ENCODE assay signal across 19 cellular contexts in genomic region chr17:50926523-50926922, GRCh38.
A peak's percentile ranks its signal among the peaks of the same experiment; 100 is the strongest.
DNase-seq lines count a peak whose midpoint lies in the region; ATAC-seq and TF ChIP-seq lines count a peak whose summit lies in the region.
"Had no signal": no experiment of that assay in that cellular context is flagged by ENCODE, and none has a peak within 500 bp of the region (broad histone marks: within the 10 kb centered on the region; RNA-seq: fewer than 3 reads in every experiment).

No MANE protein-coding gene starts in this region.

- no peak overlapping the region for H3K4ac ChIP-seq in neuronal stem cell (ENCODE audit: low read length)

- H4K8ac ChIP-seq in neuronal stem cell (ENCODE audit: low read depth, low read length): no peak overlapping the region

- H3K36me3 Mint-ChIP-seq in activated CD4-positive, alpha-beta T cell treated with anti-CD3 and anti-CD28 coated beads for 36 hours (ENCODE audit: low read depth): no peaks in the 10 kb centered on the region
- no peaks in the 10 kb centered on the region for H3K36me3 Mint-ChIP-seq in activated T-helper 17 cell treated with anti-CD3 and anti-CD28 coated beads, Interleukin-2, amount 50 U/mL, for 72 hours (ENCODE audit: low read depth)

- no CpG with 5 or more reads among the region's 7 CpGs for WGBS in neuronal stem cell (ENCODE audit: extremely low coverage in 2 of 2, insufficient read length in 2 of 2, insufficient replicate concordance in 1 of 2), 2 donors

- TF ChIP-seq CTCF in GM20000 (IDR thresholded peaks at IDR 0.05; ENCODE audit: extremely low read depth, missing control alignments): no peak

- POLR2A ChIA-PET in activated CD4-positive, alpha-beta T cell treated with anti-CD3 and anti-CD28 coated beads for 36 hours (lab: Charles Lee): no interaction called here

- H2AK5ac ChIP-seq in neuronal stem cell (ENCODE audit: low read depth, low read length): peak overlapping the region; percentile 65

- peaks cover 9 to 10% of the 10 kb centered on the region in 2 donors for H3K4me1 ChIP-seq in neuronal stem cell (ENCODE audit: control insufficient read depth in 2 of 2, insufficient read depth in 1 of 2, low read depth in 1 of 2, low read length in 2 of 2)

- H3K4me3 Mint-ChIP-seq in activated CD4-positive, alpha-beta T cell treated with anti-CD3 and anti-CD28 coated beads for 36 hours: no peak overlapping the region
- peak overlapping the region; percentile 3 for H3K4me3 Mint-ChIP-seq in activated T-helper 17 cell treated with anti-CD3 and anti-CD28 coated beads, Interleukin-2, amount 50 U/mL, for 72 hours
- H3K4me3 Mint-ChIP-seq: HFFc6 had no signal

- no peak overlapping the region for H2BK5ac ChIP-seq in neuronal stem cell (ENCODE audit: low read length)

- CTCF ChIA-PET in activated CD4-positive, alpha-beta T cell treated with anti-CD3 and anti-CD28 coated beads for 36 hours (lab: Charles Lee): interaction anchor here (0.6 to 1.9 kb wide), 6 partner anchors 18 to 272 kb away, joined by 3 to 7 read pairs (median 4); no protein-coding TSS in a partner anchor

- peaks cover 20% of the 10 kb centered on the region for H3K4me1 Mint-ChIP-seq in activated CD4-positive, alpha-beta T cell treated with anti-CD3 and anti-CD28 coated beads for 36 hours
- H3K4me1 Mint-ChIP-seq in activated T-helper 17 cell treated with anti-CD3 and anti-CD28 coated beads, Interleukin-2, amount 50 U/mL, for 72 hours: peaks cover 16% of the 10 kb centered on the region

- peak; percentile 18 for ATAC-seq in activated CD4-positive, alpha-beta T cell treated with anti-CD3 and anti-CD28 coated beads for 36 hours
- peak; percentile 80 for ATAC-seq in activated T-helper 17 cell treated with anti-CD3 and anti-CD28 coated beads, Interleukin-2, amount 50 U/mL, for 72 hours (replicated peaks)
- no peak for ATAC-seq in SK-N-SH treated with all-trans-retinoic acid at 6 μM for 48 hours

- no peak overlapping the region for H2BK120ac ChIP-seq in neuronal stem cell (ENCODE audit: low read depth, low read length)

- H3K18ac ChIP-seq in neuronal stem cell (ENCODE audit: low read length): no peak overlapping the region

- DNase-seq in activated CD4-positive, alpha-beta T cell treated with anti-CD3 and anti-CD28 coated beads for 36 hours: no peak
- DNase-seq in activated CD4-positive, alpha-beta T cell treated with anti-CD3 and anti-CD28 coated beads, Interleukin-2, amount 50 U/mL, for 4 hours: no peak
- DNase-seq in GM20000 (ENCODE audit: low spot score): peak; percentile 5
- no peak for DNase-seq in neuronal stem cell (ENCODE audit: low spot score)
- DNase-seq in activated gamma-delta T cell treated with Interleukin-2 at 50 U/mL for 16 hours: no peak
- DNase-seq in NAMALWA (ENCODE audit: low spot score): no peak
- DNase-seq: BE2C, GF-D8, HFFc6, NCI-H1048, NCI-H146, NCI-H2081 treated with DMSO at 0.1 percent for 48 hours, NCI-H226, NCI-H526, SHP77 had no signal

- peaks cover 0 to 25% (median 0%) of the 10 kb centered on the region in 3 experiments for H3K27me3 ChIP-seq in neuronal stem cell (ENCODE audit: control insufficient read depth in 3 of 3, insufficient read depth in 3 of 3, low read depth in 1 of 3, low read length in 3 of 3)
- H3K27me3 ChIP-seq: BE2C had no signal

- H3K27me3 Mint-ChIP-seq in activated CD4-positive, alpha-beta T cell treated with anti-CD3 and anti-CD28 coated beads for 36 hours: no peaks in the 10 kb centered on the region
- H3K27me3 Mint-ChIP-seq in activated T-helper 17 cell treated with anti-CD3 and anti-CD28 coated beads, Interleukin-2, amount 50 U/mL, for 72 hours: no peaks in the 10 kb centered on the region

- H3K4me2 ChIP-seq in neuronal stem cell (ENCODE audit: insufficient read depth, low read length, poor library complexity, severe bottlenecking): no peak overlapping the region
- H3K4me2 ChIP-seq: KMS-11 had no signal

- H4K91ac ChIP-seq in neuronal stem cell (ENCODE audit: low read depth, low read length, poor library complexity): peak overlapping the region; percentile 16

- H3K9ac ChIP-seq in neuronal stem cell (ENCODE audit: low read depth, low read length, poor library complexity): no peak overlapping the region
- H3K9ac ChIP-seq: KMS-11 had no signal

- H3K9me3 Mint-ChIP-seq in activated CD4-positive, alpha-beta T cell treated with anti-CD3 and anti-CD28 coated beads for 36 hours (ENCODE audit: low read depth): no peaks in the 10 kb centered on the region
- H3K9me3 Mint-ChIP-seq in activated T-helper 17 cell treated with anti-CD3 and anti-CD28 coated beads, Interleukin-2, amount 50 U/mL, for 72 hours: no peaks in the 10 kb centered on the region
- H3K9me3 Mint-ChIP-seq: HFFc6 had no signal

- H2BK12ac ChIP-seq in neuronal stem cell (ENCODE audit: low read length): no peak overlapping the region

- peak overlapping the region; percentile 69 for H2BK15ac ChIP-seq in neuronal stem cell (ENCODE audit: low read length)

- H3K4me3 ChIP-seq in neuronal stem cell (ENCODE audit: low read length in 2 of 2): no peak overlapping the region

- no peak overlapping the region for H3K14ac ChIP-seq in neuronal stem cell (ENCODE audit: low read length)

- H3K27ac ChIP-seq in neuronal stem cell (replicated peaks; ENCODE audit: low read length): no peak overlapping the region
- H3K27ac ChIP-seq: 22Rv1, KMS-11 had no signal

- H2AFZ ChIP-seq in neuronal stem cell (ENCODE audit: low read length): no peak overlapping the region

- H3K36me3 ChIP-seq in neuronal stem cell (replicated peaks in 1 of 2; ENCODE audit: control insufficient read depth in 2 of 2, insufficient read depth in 2 of 2, low read length in 2 of 2): no peaks in the 10 kb centered on the region
- H3K36me3 ChIP-seq: BE2C had no signal

- H3K9me3 ChIP-seq in neuronal stem cell (replicated peaks in 1 of 2; ENCODE audit: control insufficient read depth in 2 of 2, insufficient read depth in 1 of 2, low read depth in 1 of 2, low read length in 2 of 2): no peaks in the 10 kb centered on the region
- H3K9me3 ChIP-seq: BE2C had no signal

- no peak overlapping the region for H3K23ac ChIP-seq in neuronal stem cell (ENCODE audit: low read depth, low read length, poor library complexity)

- H3K79me1 ChIP-seq in neuronal stem cell (ENCODE audit: low read depth, low read length): no peaks in the 10 kb centered on the region

- intact Hi-C loops in activated CD4-positive, alpha-beta T cell treated with anti-CD3 and anti-CD28 coated beads for 36 hours (cut with DNase I, micrococcal nuclease): no loop called here

- no peak overlapping the region for H3K27ac Mint-ChIP-seq in activated CD4-positive, alpha-beta T cell treated with anti-CD3 and anti-CD28 coated beads for 36 hours
- H3K27ac Mint-ChIP-seq in activated T-helper 17 cell treated with anti-CD3 and anti-CD28 coated beads, Interleukin-2, amount 50 U/mL, for 72 hours: peak overlapping the region; percentile 55
- H3K27ac Mint-ChIP-seq: HFFc6 had no signal

TF ChIP-seq in SK-N-SH treated with all-trans-retinoic acid at 6 μM for 48 hours, 23 proteins besides CTCF, POLR2A, EP300 and RAD21:
- TF ChIP-seq RARB (CRISPR knock-in tag; IDR thresholded peaks at IDR 0.05) (no peak), SNAI2 (CRISPR knock-in tag; IDR thresholded peaks at IDR 0.05) (no peak), TCF4 (CRISPR knock-in tag; IDR thresholded peaks at IDR 0.05; ENCODE audit: borderline replicate concordance) (no peak), ZC3H10 (CRISPR knock-in tag; IDR thresholded peaks at IDR 0.05) (no peak), ZNF565 (CRISPR knock-in tag; conservative IDR thresholded peaks at IDR 0.05; ENCODE audit: low read depth) (no peak), ZNF8 (CRISPR knock-in tag; IDR thresholded peaks at IDR 0.05) (no peak), ZNF70 (CRISPR knock-in tag; IDR thresholded peaks at IDR 0.05) (no peak), PPARA (CRISPR knock-in tag; IDR thresholded peaks at IDR 0.05; ENCODE audit: borderline replicate concordance) (no peak), ZFP3 (CRISPR knock-in tag; IDR thresholded peaks at IDR 0.05) (no peak), CSDC2 (CRISPR knock-in tag; IDR thresholded peaks at IDR 0.05) (no peak)
- TF ChIP-seq, protein P1, sequence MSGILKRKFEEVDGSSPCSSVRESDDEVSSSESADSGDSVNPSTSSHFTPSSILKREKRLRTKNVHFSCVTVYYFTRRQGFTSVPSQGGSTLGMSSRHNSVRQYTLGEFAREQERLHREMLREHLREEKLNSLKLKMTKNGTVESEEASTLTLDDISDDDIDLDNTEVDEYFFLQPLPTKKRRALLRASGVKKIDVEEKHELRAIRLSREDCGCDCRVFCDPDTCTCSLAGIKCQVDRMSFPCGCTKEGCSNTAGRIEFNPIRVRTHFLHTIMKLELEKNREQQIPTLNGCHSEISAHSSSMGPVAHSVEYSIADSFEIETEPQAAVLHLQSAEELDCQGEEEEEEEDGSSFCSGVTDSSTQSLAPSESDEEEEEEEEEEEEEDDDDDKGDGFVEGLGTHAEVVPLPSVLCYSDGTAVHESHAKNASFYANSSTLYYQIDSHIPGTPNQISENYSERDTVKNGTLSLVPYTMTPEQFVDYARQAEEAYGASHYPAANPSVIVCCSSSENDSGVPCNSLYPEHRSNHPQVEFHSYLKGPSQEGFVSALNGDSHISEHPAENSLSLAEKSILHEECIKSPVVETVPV (CRISPR knock-in tag; IDR thresholded peaks at IDR 0.05): no peak
TF ChIP-seq in SK-N-SH treated with all-trans-retinoic acid at 6 μM for 48 hours: peak in this region for 0.
